Comparison of ENCODE assay signal across 38 cellular contexts in the genomic region with DNA sequence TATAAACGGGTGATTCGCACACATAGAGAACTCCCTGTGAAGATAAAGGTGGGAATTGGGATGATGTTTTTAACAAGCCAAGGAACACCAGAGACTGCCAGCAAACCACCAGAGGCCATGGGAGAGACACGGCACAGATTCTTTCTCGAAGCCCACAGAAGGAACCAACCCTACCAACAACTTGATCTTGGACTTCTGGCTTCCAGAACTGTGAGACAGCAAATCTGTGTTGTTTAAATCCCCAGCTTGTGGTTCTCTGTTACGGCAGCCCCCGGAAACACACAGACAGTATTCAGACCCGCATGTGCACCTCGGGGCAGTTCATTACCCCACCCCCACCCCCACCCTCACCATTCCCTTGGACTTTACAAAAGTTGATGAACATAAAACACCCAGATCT. TPM values are rescaled to one million over a fixed set of nuclear protein-coding genes. Genes with fewer than 3 reads are reported as not detected.
"Had no signal": no experiment of that assay in that cellular context is flagged by ENCODE, and none has a peak within 500 bp of the region (broad histone marks: within the 10 kb centered on the region; RNA-seq: fewer than 3 reads in every experiment).

No MANE protein-coding gene starts in this region.

- H3K36me3 ChIP-seq: ascending aorta, brain microvascular endothelial cell, esophagus squamous epithelium, gastroesophageal sphincter, heart right ventricle, WERI-Rb-1 had no signal

- H3K4me3 ChIP-seq: ascending aorta, esophagus squamous epithelium, gastroesophageal sphincter, heart right ventricle had no signal

- H3K4me1 Mint-ChIP-seq: activated B cell treated with CpG ODN at 0.5 μM for 24 hours; activated naive CD4-positive, alpha-beta T cell treated with anti-CD3 and anti-CD28 coated beads, Interleukin-2, amount 10 ng/mL, durations not matched to agents 7 days and 5 days; activated naive CD8-positive, alpha-beta T cell treated with anti-CD3 and anti-CD28 coated beads, Interleukin-2, amount 10 ng/mL, durations not matched to agents 7 days and 5 days; T-helper 17 cell had no signal

- DNase-seq: activated B cell treated with CpG ODN at 0.5 μM for 24 hours; activated CD4-positive, alpha-beta T cell treated with anti-CD3 and anti-CD28 coated beads for 48 hours; activated CD4-positive, alpha-beta T cell treated with anti-CD3 and anti-CD28 coated beads, Interleukin-2, amount 50 U/mL, for 1 hour; activated CD4-positive, alpha-beta T cell treated with anti-CD3 and anti-CD28 coated beads, Interleukin-2, amount 50 U/mL, for 48 hours; activated CD8-positive, alpha-beta T cell treated with anti-CD3 and anti-CD28 coated beads for 36 hours; activated gamma-delta T cell; activated naive CD4-positive, alpha-beta T cell; activated naive CD4-positive, alpha-beta T cell treated with anti-CD3 and anti-CD28 coated beads, Interleukin-2, amount 10 ng/mL, durations not matched to agents 7 days and 5 days; activated naive CD8-positive, alpha-beta T cell treated with anti-CD3 and anti-CD28 coated beads, Interleukin-2, amount 10 ng/mL, durations not matched to agents 7 days and 5 days; activated T-cell treated with anti-CD3 and anti-CD28 coated beads for 4 hours; activated T-cell treated with anti-CD3 and anti-CD28 coated beads, Interleukin-2, amount 50 U/mL, for 24 hours; activated T-cell treated with anti-CD3 and anti-CD28 coated beads, Interleukin-2, amount 50 U/mL, for 72 hours; brain microvascular endothelial cell; caudate nucleus; cortex of kidney; dermis blood vessel endothelial cell; effector CD4-positive, alpha-beta T cell; effector memory CD8-positive, alpha-beta T cell; esophagus squamous epithelium; foreskin melanocyte; heart right ventricle; T-helper 1 cell; T-helper 17 cell; T1000; WERI-Rb-1 had no signal

- H3K27me3 ChIP-seq: ascending aorta had no signal

- H3K9me3 Mint-ChIP-seq: activated B cell treated with CpG ODN at 0.5 μM for 24 hours; activated CD8-positive, alpha-beta T cell treated with anti-CD3 and anti-CD28 coated beads for 36 hours; activated naive CD4-positive, alpha-beta T cell treated with anti-CD3 and anti-CD28 coated beads, Interleukin-2, amount 10 ng/mL, durations not matched to agents 7 days and 5 days; activated naive CD4-positive, alpha-beta T cell treated with anti-CD3 and anti-CD28 coated beads, Interleukin-2, amount 50 U/mL, for 72 hours; activated naive CD8-positive, alpha-beta T cell treated with anti-CD3 and anti-CD28 coated beads, Interleukin-2, amount 10 ng/mL, durations not matched to agents 7 days and 5 days; activated T-cell treated with anti-CD3 and anti-CD28 coated beads, Interleukin-2, amount 50 U/mL, for 24 hours; activated T-cell treated with anti-CD3 and anti-CD28 coated beads, Interleukin-2, amount 50 U/mL, for 72 hours; effector memory CD8-positive, alpha-beta T cell; T-helper 2 cell treated with Interferon-gamma antibody and Interleukin-4, amounts not matched to agents 5 μg/mL and 100 μg/mL, for 36 hours had no signal

- H3K4me1 ChIP-seq: gastroesophageal sphincter had no signal

- H3K27ac Mint-ChIP-seq: activated B cell treated with CpG ODN at 0.5 μM for 24 hours; activated CD8-positive, alpha-beta T cell treated with anti-CD3 and anti-CD28 coated beads for 36 hours; activated naive CD4-positive, alpha-beta T cell treated with anti-CD3 and anti-CD28 coated beads, Interleukin-2, amount 10 ng/mL, durations not matched to agents 7 days and 5 days; activated naive CD4-positive, alpha-beta T cell treated with anti-CD3 and anti-CD28 coated beads, Interleukin-2, amount 50 U/mL, for 72 hours; activated naive CD8-positive, alpha-beta T cell treated with anti-CD3 and anti-CD28 coated beads, Interleukin-2, amount 10 ng/mL, durations not matched to agents 7 days and 5 days; activated T-cell treated with anti-CD3 and anti-CD28 coated beads, Interleukin-2, amount 50 U/mL, for 24 hours; activated T-cell treated with anti-CD3 and anti-CD28 coated beads, Interleukin-2, amount 50 U/mL, for 72 hours; effector memory CD8-positive, alpha-beta T cell; T-helper 17 cell; T-helper 2 cell treated with Interferon-gamma antibody and Interleukin-4, amounts not matched to agents 5 μg/mL and 100 μg/mL, for 36 hours had no signal

- H3K4me3 Mint-ChIP-seq: activated B cell treated with CpG ODN at 0.5 μM for 24 hours; activated CD8-positive, alpha-beta T cell treated with anti-CD3 and anti-CD28 coated beads for 36 hours; activated naive CD4-positive, alpha-beta T cell treated with anti-CD3 and anti-CD28 coated beads, Interleukin-2, amount 10 ng/mL, durations not matched to agents 7 days and 5 days; activated naive CD8-positive, alpha-beta T cell treated with anti-CD3 and anti-CD28 coated beads, Interleukin-2, amount 10 ng/mL, durations not matched to agents 7 days and 5 days; activated T-cell treated with anti-CD3 and anti-CD28 coated beads, Interleukin-2, amount 50 U/mL, for 24 hours; activated T-cell treated with anti-CD3 and anti-CD28 coated beads, Interleukin-2, amount 50 U/mL, for 72 hours; effector memory CD8-positive, alpha-beta T cell; T-helper 17 cell; T-helper 2 cell treated with Interferon-gamma antibody and Interleukin-4, amounts not matched to agents 5 μg/mL and 100 μg/mL, for 36 hours had no signal

- ATAC-seq: activated CD4-positive, CD25-positive, alpha-beta regulatory T cell treated with anti-CD3 and anti-CD28 coated beads, Interleukin-2, amount 50 U/mL, for 24 hours; activated CD8-positive, alpha-beta T cell treated with anti-CD3 and anti-CD28 coated beads for 36 hours; activated naive CD4-positive, alpha-beta T cell treated with anti-CD3 and anti-CD28 coated beads, Interleukin-2, amount 50 U/mL, for 72 hours; activated T-cell treated with anti-CD3 and anti-CD28 coated beads, Interleukin-2, amount 50 U/mL, for 72 hours; effector memory CD8-positive, alpha-beta T cell; gastroesophageal sphincter; heart right ventricle; T-helper 17 cell had no signal

- H3K9me3 ChIP-seq: ascending aorta, esophagus squamous epithelium had no signal

- H3K36me3 Mint-ChIP-seq: activated naive CD4-positive, alpha-beta T cell treated with anti-CD3 and anti-CD28 coated beads, Interleukin-2, amount 10 ng/mL, durations not matched to agents 7 days and 5 days; activated naive CD4-positive, alpha-beta T cell treated with anti-CD3 and anti-CD28 coated beads, Interleukin-2, amount 50 U/mL, for 72 hours; activated naive CD8-positive, alpha-beta T cell treated with anti-CD3 and anti-CD28 coated beads, Interleukin-2, amount 10 ng/mL, durations not matched to agents 7 days and 5 days had no signal

- H3K27ac ChIP-seq: ascending aorta, brain microvascular endothelial cell, epithelial cell of prostate, esophagus squamous epithelium, gastroesophageal sphincter, heart right ventricle, WERI-Rb-1 had no signal

RNA-seq across cellular contexts. Expression of a gene that starts 12.8 kb away (rescaled TPM):
- total RNA-seq: activated B cell treated with CpG ODN at 0.5 μM for 24 hours; activated CD8-positive, alpha-beta memory T cell treated with anti-CD3 and anti-CD28 coated beads for 36 hours; activated CD8-positive, alpha-beta T cell treated with anti-CD3 and anti-CD28 coated beads for 36 hours; activated naive CD4-positive, alpha-beta T cell treated with anti-CD3 and anti-CD28 coated beads, Interleukin-2, amount 50 U/mL, for 72 hours; activated naive CD8-positive, alpha-beta T cell treated with anti-CD3 and anti-CD28 coated beads, Interleukin-2, amount 10 ng/mL, durations not matched to agents 7 days and 5 days; activated T-cell treated with anti-CD3 and anti-CD28 coated beads, Interleukin-2, amount 50 U/mL, for 72 hours; bronchial epithelial cell; chondrocyte; endothelial cell of umbilical vein; fibroblast of villous mesenchyme; gastroesophageal sphincter; glomerular endothelial cell; heart right ventricle; T-helper 17 cell had no signal
- polyA plus RNA-seq: endothelial cell of umbilical vein had no signal

RNA-seq across cellular contexts. Expression of a gene that starts 33.8 kb away (rescaled TPM):
- total RNA-seq: activated B cell treated with CpG ODN at 0.5 μM for 24 hours; activated CD8-positive, alpha-beta memory T cell treated with anti-CD3 and anti-CD28 coated beads for 36 hours; activated CD8-positive, alpha-beta T cell treated with anti-CD3 and anti-CD28 coated beads for 36 hours; activated naive CD4-positive, alpha-beta T cell treated with anti-CD3 and anti-CD28 coated beads, Interleukin-2, amount 50 U/mL, for 72 hours; activated naive CD8-positive, alpha-beta T cell treated with anti-CD3 and anti-CD28 coated beads, Interleukin-2, amount 10 ng/mL, durations not matched to agents 7 days and 5 days; activated T-cell treated with anti-CD3 and anti-CD28 coated beads, Interleukin-2, amount 50 U/mL, for 72 hours; ascending aorta; bronchial epithelial cell; fibroblast of lung; fibroblast of villous mesenchyme; gastroesophageal sphincter; T-helper 17 cell had no signal
- polyA plus RNA-seq: fibroblast of lung, heart right ventricle had no signal
